Comparison of ENCODE assay signal across 16 cellular contexts in the genomic region with DNA sequence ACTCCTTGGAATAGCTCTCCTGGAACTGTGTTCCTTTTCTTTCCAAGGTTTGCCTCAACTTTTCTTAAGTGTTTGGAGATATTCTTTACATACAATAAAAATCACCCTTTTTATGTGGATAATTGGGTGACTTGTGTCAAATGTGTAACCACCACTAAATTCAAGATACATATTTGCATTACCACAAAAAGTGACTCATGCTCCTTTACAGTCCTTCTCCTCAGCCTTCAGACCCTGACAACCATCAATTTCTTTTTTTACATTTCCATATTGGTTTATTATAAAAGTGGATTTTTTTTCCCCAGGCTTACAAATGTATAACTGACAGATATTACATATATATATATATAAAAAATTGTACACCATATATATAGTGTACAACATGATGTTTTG.
"Had no signal": no experiment of that assay in that cellular context is flagged by ENCODE, and none has a peak within 500 bp of the region (broad histone marks: within the 10 kb centered on the region; RNA-seq: fewer than 3 reads in every experiment).

No MANE protein-coding gene starts in this region.

- H3K9me3 Mint-ChIP-seq: activated naive CD4-positive, alpha-beta T cell treated with anti-CD3 and anti-CD28 coated beads for 36 hours; activated naive CD8-positive, alpha-beta T cell treated with anti-CD3 and anti-CD28 coated beads, Interleukin-2, amount 50 U/mL, for 24 hours; activated T-helper 2 cell treated with anti-CD3 and anti-CD28 coated beads, Interferon-gamma antibody, Interleukin-2, Interleukin-4, amounts not matched to agents 10 μg/mL and 5 μg/mL and 100 μg/mL, durations not matched to agents 14 hours and 24 hours and 36 hours; stimulated activated memory B cell treated with anti-CD40 and anti-IgM and Interleukin-4, amounts not matched to agents 10 μg/mL and 1 μg/mL and 100 μg/mL, for 72 hours had no signal

- H3K27ac ChIP-seq: lower lobe of right lung had no signal

- FAIRE-seq: bronchial epithelial cell had no signal

- H3K27me3 Mint-ChIP-seq: activated naive CD8-positive, alpha-beta T cell treated with anti-CD3 and anti-CD28 coated beads, Interleukin-2, amount 50 U/mL, for 24 hours; dendritic cell treated with granulocyte-macrophage colony-stimulating factor and Interleukin-4, amounts not matched to agents 40 ng/mL and 50 ng/mL, for 4 days; stimulated activated memory B cell treated with anti-CD40 and anti-IgM and Interleukin-4, amounts not matched to agents 10 μg/mL and 1 μg/mL and 100 μg/mL, for 72 hours had no signal

- DNase-seq: activated CD4-positive, CD25-positive, alpha-beta regulatory T cell treated with anti-CD3 and anti-CD28 coated beads, Interleukin-2, amount 50 U/mL, for 72 hours; activated naive CD4-positive, alpha-beta T cell treated with anti-CD3 and anti-CD28 coated beads for 36 hours; activated naive CD8-positive, alpha-beta T cell treated with anti-CD3 and anti-CD28 coated beads, Interleukin-2, amount 50 U/mL, for 24 hours; aorta; effector memory CD4-positive, alpha-beta T cell; foreskin melanocyte; head of caudate nucleus; left colon; lower lobe of right lung; midbrain; stimulated activated CD4-positive, alpha-beta T cell treated with anti-CD3 and anti-CD28 coated beads, Interleukin-12 subunit alpha, Interleukin-12 subunit beta, amount 100 ng/mL, for 4 hours; T1000 had no signal

- ATAC-seq: activated naive CD8-positive, alpha-beta T cell treated with anti-CD3 and anti-CD28 coated beads, Interleukin-2, amount 50 U/mL, for 24 hours; left colon; lower lobe of right lung; stimulated activated memory B cell treated with anti-CD40 and anti-IgM and Interleukin-4, amounts not matched to agents 10 μg/mL and 1 μg/mL and 100 μg/mL, for 72 hours had no signal

- H3K4me1 Mint-ChIP-seq: activated naive CD8-positive, alpha-beta T cell treated with anti-CD3 and anti-CD28 coated beads, Interleukin-2, amount 50 U/mL, for 24 hours; stimulated activated memory B cell treated with anti-CD40 and anti-IgM and Interleukin-4, amounts not matched to agents 10 μg/mL and 1 μg/mL and 100 μg/mL, for 72 hours had no signal

- H3K4me3 Mint-ChIP-seq: activated naive CD4-positive, alpha-beta T cell treated with anti-CD3 and anti-CD28 coated beads for 36 hours; activated naive CD8-positive, alpha-beta T cell treated with anti-CD3 and anti-CD28 coated beads, Interleukin-2, amount 50 U/mL, for 24 hours; dendritic cell treated with granulocyte-macrophage colony-stimulating factor and Interleukin-4, amounts not matched to agents 40 ng/mL and 50 ng/mL, for 4 days; stimulated activated memory B cell treated with anti-CD40 and anti-IgM and Interleukin-4, amounts not matched to agents 10 μg/mL and 1 μg/mL and 100 μg/mL, for 72 hours had no signal

- H3K36me3 Mint-ChIP-seq: stimulated activated memory B cell treated with anti-CD40 and anti-IgM and Interleukin-4, amounts not matched to agents 10 μg/mL and 1 μg/mL and 100 μg/mL, for 72 hours had no signal
